Comparison of ENCODE assay signal across 16 cellular contexts in genomic region chr11:30992513-30992849, GRCh38.
DNase-seq lines count a peak whose midpoint lies in the region; ATAC-seq and TF ChIP-seq lines count a peak whose summit lies in the region.
"Had no signal": no experiment of that assay in that cellular context is flagged by ENCODE, and none has a peak within 500 bp of the region (broad histone marks: within the 10 kb centered on the region; RNA-seq: fewer than 3 reads in every experiment).

No MANE protein-coding gene starts in this region.

- no peak overlapping the region for H3K4me2 ChIP-seq in IMR-90 (ENCODE audit: low read depth, low read length)
- H3K4me2 ChIP-seq: KMS-11 had no signal

- dilution Hi-C loops in IMR-90 (cut with HindIII; ENCODE audit: low sequenced_read_pairs, unreplicated experiment) = no loop called here

- no peaks in the 10 kb centered on the region for H3K79me1 ChIP-seq in IMR-90 (ENCODE audit: low read depth in 1 of 2, low read length in 2 of 2)

- H3K4me1 Mint-ChIP-seq in activated naive CD4-positive, alpha-beta T cell treated with anti-CD3 and anti-CD28 coated beads for 36 hours (ENCODE audit: low read depth) = no peaks in the 10 kb centered on the region
- H3K4me1 Mint-ChIP-seq: activated CD4-positive, alpha-beta T cell treated with anti-CD3 and anti-CD28 coated beads for 36 hours had no signal

- H3K14ac ChIP-seq in IMR-90 (replicated peaks; ENCODE audit: low read depth, low read length) = no peak overlapping the region

- POLR2A ChIA-PET in IMR-90 (lab: Charles Lee; ENCODE audit: unreplicated experiment) = no interaction called here

- no peak overlapping the region for H2AFZ ChIP-seq in IMR-90 (replicated peaks; ENCODE audit: low read length, poor library complexity)
- H2AFZ ChIP-seq: parathyroid adenoma had no signal

- CTCF ChIA-PET in IMR-90 (lab: Yijun Ruan, JAX) = no interaction called here
- CTCF ChIA-PET in activated naive CD4-positive, alpha-beta T cell treated with anti-CD3 and anti-CD28 coated beads for 36 hours (lab: Charles Lee) = no interaction called here

- DNase-seq in A172 (ENCODE audit: low spot score) = peak; percentile 19
- DNase-seq in IMR-90 = no peak
- DNase-seq in iPS DF 19.7 (ENCODE audit: low read depth, low spot score) = peak; percentile 3
- DNase-seq in activated naive CD4-positive, alpha-beta T cell treated with anti-CD3 and anti-CD28 coated beads for 36 hours = no peak
- DNase-seq in NCI-H2081 (lab: John Stamatoyannopoulos, UW) = no peak
- DNase-seq: activated CD4-positive, alpha-beta T cell treated with anti-CD3 and anti-CD28 coated beads for 36 hours; Calu3; foreskin fibroblast; NCI-H1436; NCI-H526 treated with DMSO at 0.1 percent for 48 hours had no signal

- no TSS peak for BruUV-seq in IMR-90 (replicated peaks; lab: Mats Ljungman, UMichigan)

- no peak overlapping the region for H2BK15ac ChIP-seq in IMR-90 (ENCODE audit: low read depth, low read length)

- H2BK120ac ChIP-seq in IMR-90 (ENCODE audit: low read depth, low read length) = no peak overlapping the region

- no peak overlapping the region for H2AK9ac ChIP-seq in IMR-90 (replicated peaks; ENCODE audit: low read depth, low read length, poor library complexity)

- peak; percentile 43 for ATAC-seq in GM19025 (IDR thresholded peaks at IDR 0.05; ENCODE audit: low read depth, unreplicated experiment)
- ATAC-seq in IMR-90 (ENCODE audit: low read depth) = no peak
- ATAC-seq in HG02588 (IDR thresholded peaks at IDR 0.05; ENCODE audit: unreplicated experiment) = no peak
- no peak for ATAC-seq in GM21737 (IDR thresholded peaks at IDR 0.05; ENCODE audit: unreplicated experiment)
- ATAC-seq: activated CD4-positive, alpha-beta T cell treated with anti-CD3 and anti-CD28 coated beads for 36 hours had no signal

- H4K20me1 ChIP-seq in IMR-90 (ENCODE audit: insufficient read depth, low read length) = no peaks in the 10 kb centered on the region

- H3K27me3 Mint-ChIP-seq in activated naive CD4-positive, alpha-beta T cell treated with anti-CD3 and anti-CD28 coated beads for 36 hours (ENCODE audit: low read depth) = no peaks in the 10 kb centered on the region
- H3K27me3 Mint-ChIP-seq: activated CD4-positive, alpha-beta T cell treated with anti-CD3 and anti-CD28 coated beads for 36 hours had no signal

- no peaks in the 10 kb centered on the region for H3K9me3 Mint-ChIP-seq in activated naive CD4-positive, alpha-beta T cell treated with anti-CD3 and anti-CD28 coated beads for 36 hours
- H3K9me3 Mint-ChIP-seq: T-helper 1 cell treated with Interleukin-12 subunit alpha and Interleukin-12 subunit beta and Interleukin-4 antibody, amounts not matched to agents 30 μg/mL and 1 μg/mL, for 36 hours had no signal

- H3K9me3 ChIP-seq in IMR-90 (ENCODE audit: control insufficient read depth, insufficient read depth, low read length) = no peaks in the 10 kb centered on the region

- H2BK5ac ChIP-seq in IMR-90 (ENCODE audit: low read depth, low read length, poor library complexity, severe bottlenecking) = no peak overlapping the region

- no peak for TF ChIP-seq CTCF in IMR-90 (conservative IDR thresholded peaks at IDR 0.05; ENCODE audit: low read depth, low read length)

- no peak overlapping the region for H4K8ac ChIP-seq in IMR-90 (ENCODE audit: low read depth in 2 of 2, low read length in 2 of 2)

- no peak overlapping the region for H3K18ac ChIP-seq in IMR-90 (ENCODE audit: low read depth, low read length)

- no peaks in the 10 kb centered on the region for H3K4me1 ChIP-seq in IMR-90 (ENCODE audit: control insufficient read depth, insufficient read depth, low read length)
- H3K4me1 ChIP-seq: parathyroid adenoma had no signal

- no peak overlapping the region for H3K56ac ChIP-seq in IMR-90 (ENCODE audit: extremely low read depth, insufficient read depth, low read length)

- H3K4me3 Mint-ChIP-seq in activated naive CD4-positive, alpha-beta T cell treated with anti-CD3 and anti-CD28 coated beads for 36 hours = no peak overlapping the region
- H3K4me3 Mint-ChIP-seq: activated CD4-positive, alpha-beta T cell treated with anti-CD3 and anti-CD28 coated beads for 36 hours; T-helper 1 cell treated with Interleukin-12 subunit alpha and Interleukin-12 subunit beta and Interleukin-4 antibody, amounts not matched to agents 30 μg/mL and 1 μg/mL, for 36 hours had no signal

- intact Hi-C loops in IMR-90 (cut with micrococcal nuclease) = no loop called here
- intact Hi-C loops in activated naive CD4-positive, alpha-beta T cell treated with anti-CD3 and anti-CD28 coated beads for 36 hours (cut with micrococcal nuclease) = no loop called here

- H4K5ac ChIP-seq in IMR-90 (ENCODE audit: low read depth, low read length) = no peak overlapping the region

- TF ChIP-seq POLR2A in IMR-90 (IDR thresholded peaks at IDR 0.05; ENCODE audit: low read depth, low read length) = no peak

- WGBS in IMR-90 (ENCODE audit: extremely low coverage in 2 of 2, insufficient read length in 1 of 2), 2 experiments = no CpG with 5 or more reads among the region's 1 CpG

- no peak overlapping the region for H3K9ac ChIP-seq in IMR-90 (ENCODE audit: low read depth, low read length)
- H3K9ac ChIP-seq: KMS-11, parathyroid adenoma had no signal

- TF ChIP-seq RAD21 in IMR-90 (IDR thresholded peaks at IDR 0.05; ENCODE audit: low read length) = no peak

- in situ Hi-C loops in IMR-90 (cut with MboI; ENCODE audit: low sequenced_read_pairs) = no loop called here

- H3K27me3 ChIP-seq in IMR-90 (ENCODE audit: control insufficient read depth, insufficient read depth, low read length) = no peaks in the 10 kb centered on the region

- H3K27ac ChIP-seq in IMR-90 (ENCODE audit: insufficient read depth, low read length) = no peak overlapping the region
- H3K27ac ChIP-seq: KMS-11, parathyroid adenoma had no signal

- no peak overlapping the region for H3K4ac ChIP-seq in IMR-90 (ENCODE audit: low read depth, low read length)

- H3K36me3 Mint-ChIP-seq in activated naive CD4-positive, alpha-beta T cell treated with anti-CD3 and anti-CD28 coated beads for 36 hours (ENCODE audit: low read depth) = no peaks in the 10 kb centered on the region

- no peak overlapping the region for H2BK20ac ChIP-seq in IMR-90 (ENCODE audit: low read depth, low read length)

- H3K27ac Mint-ChIP-seq in activated naive CD4-positive, alpha-beta T cell treated with anti-CD3 and anti-CD28 coated beads for 36 hours = no peak overlapping the region
- H3K27ac Mint-ChIP-seq: activated CD4-positive, alpha-beta T cell treated with anti-CD3 and anti-CD28 coated beads for 36 hours; T-helper 1 cell treated with Interleukin-12 subunit alpha and Interleukin-12 subunit beta and Interleukin-4 antibody, amounts not matched to agents 30 μg/mL and 1 μg/mL, for 36 hours had no signal

- H2AK5ac ChIP-seq in IMR-90 (ENCODE audit: low read depth, low read length) = no peak overlapping the region

- no peak overlapping the region for H4K91ac ChIP-seq in IMR-90 (ENCODE audit: insufficient read depth, low read depth, low read length)

- H3K36me3 ChIP-seq in IMR-90 (ENCODE audit: control insufficient read depth, insufficient read depth, low read length) = no peaks in the 10 kb centered on the region

- H3K9me1 ChIP-seq in IMR-90 (ENCODE audit: insufficient read depth, low read length) = no peaks in the 10 kb centered on the region

- no peak overlapping the region for H3K23ac ChIP-seq in IMR-90 (ENCODE audit: low read depth, low read length)

- H3K4me3 ChIP-seq in IMR-90 (ENCODE audit: insufficient read depth, low read depth, low read length) = no peak overlapping the region

TF ChIP-seq in IMR-90, 13 proteins besides CTCF, POLR2A, EP300 and RAD21:
- no peak for TF ChIP-seq RCOR1 (IDR thresholded peaks at IDR 0.05; ENCODE audit: insufficient replicate concordance, low read length)
- TF ChIP-seq MAZ (IDR thresholded peaks at IDR 0.05; ENCODE audit: borderline replicate concordance, low read depth, low read length) = no peak
- TF ChIP-seq NFE2L2 (IDR thresholded peaks at IDR 0.05; ENCODE audit: low read depth, low read length) = peak; percentile 47; the same call in 1 of the 2 replicates

Comparison
In these comparisons a context has a peak if more than half of its experiments do, and no peak if none do; other contexts are left out.
1. DNase-seq: peak in A172 (single experiment) and iPS DF 19.7 (single experiment); none in IMR-90 (single experiment), activated naive CD4-positive, alpha-beta T cell treated with anti-CD3 and anti-CD28 coated beads for 36 hours (single experiment) and NCI-H2081 (0 of 2).